ENCODE assay signal across 8 cellular contexts in the genomic region with DNA sequence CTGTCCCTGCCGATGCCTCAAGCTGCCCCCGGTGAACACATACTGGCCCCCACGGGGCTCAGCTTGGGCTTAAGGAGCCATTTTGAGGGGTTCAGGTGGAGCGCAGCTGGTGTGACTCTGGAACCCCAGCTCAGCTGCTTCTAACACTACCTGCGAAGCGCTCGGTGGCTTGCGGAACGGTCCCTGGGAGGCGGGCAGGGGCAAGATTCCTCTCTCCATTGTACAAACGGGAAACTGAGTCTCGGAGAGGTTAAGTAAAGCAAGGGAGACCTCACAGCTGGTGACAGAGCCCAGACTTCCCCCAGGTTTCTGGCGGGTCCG. TPM values are rescaled to one million over a fixed set of nuclear protein-coding genes. Genes with fewer than 3 reads are reported as not detected.
A peak's percentile ranks its signal among the peaks of the same experiment; 100 is the strongest.
DNase-seq lines count a peak whose midpoint lies in the region; ATAC-seq lines count a peak whose summit lies in the region.

No MANE protein-coding gene starts in this region.

- peak; percentile 61 for DNase-seq in activated CD8-positive, alpha-beta memory T cell treated with anti-CD3 and anti-CD28 coated beads for 24 hours
- DNase-seq in activated CD8-positive, alpha-beta memory T cell treated with anti-CD3 and anti-CD28 coated beads, Interleukin-2, amount 50 U/mL, for 4 hours, result no peak
- no peak for DNase-seq in activated T-cell treated with anti-CD3 and anti-CD28 coated beads, Interleukin-2, amount 50 U/mL, for 72 hours
- DNase-seq in immature natural killer cell (no peak), NCI-H187 treated with DMSO at 0.1 percent for 48 hours (lab: John Stamatoyannopoulos, UW) (no peak), cerebellar cortex (ENCODE audit: low spot score) (no peak)

- no peaks in the 10 kb centered on the region for H3K9me3 ChIP-seq in subcutaneous abdominal adipose tissue (ENCODE audit: control insufficient read depth in 5 of 5, low read length in 5 of 5)

- peak overlapping the region in 4 of 5 donors; percentile 36 to 62 (median 48) for H3K4me3 ChIP-seq in subcutaneous abdominal adipose tissue (ENCODE audit: low read depth in 1 of 5, low read length in 5 of 5)

- peaks cover 0 to 33% (median 27%) of the 10 kb centered on the region in 5 donors for H3K4me1 ChIP-seq in subcutaneous abdominal adipose tissue (ENCODE audit: control insufficient read depth in 5 of 5, insufficient read depth in 5 of 5, low read length in 5 of 5)

- H3K4me1 Mint-ChIP-seq in activated T-cell treated with anti-CD3 and anti-CD28 coated beads, Interleukin-2, amount 50 U/mL, for 72 hours (ENCODE audit: low read depth), result peaks cover 20% of the 10 kb centered on the region
- peaks cover 11 to 14% of the 10 kb centered on the region in 2 donors for H3K4me1 Mint-ChIP-seq in immature natural killer cell

- H3K4me3 Mint-ChIP-seq in activated T-cell treated with anti-CD3 and anti-CD28 coated beads, Interleukin-2, amount 50 U/mL, for 72 hours, result peak overlapping the region; percentile 70 to 74
- peak overlapping the region; percentile 44 to 66 (median 63) for H3K4me3 Mint-ChIP-seq in immature natural killer cell

- no peak overlapping the region for H3K27ac Mint-ChIP-seq in activated T-cell treated with anti-CD3 and anti-CD28 coated beads, Interleukin-2, amount 50 U/mL, for 72 hours
- peak overlapping the region in 1 of 6 donors; percentile 24 for H3K27ac Mint-ChIP-seq in immature natural killer cell

- peak overlapping the region in 4 of 5 donors; percentile 30 to 68 (median 44) for H3K9ac ChIP-seq in subcutaneous abdominal adipose tissue (ENCODE audit: low read length in 5 of 5)

- H3K27ac ChIP-seq in subcutaneous abdominal adipose tissue (ENCODE audit: low read depth, low read length), result no peak overlapping the region

- no peaks in the 10 kb centered on the region for H3K27me3 ChIP-seq in subcutaneous abdominal adipose tissue (ENCODE audit: control insufficient read depth in 5 of 5, insufficient read depth in 4 of 5, low read length in 5 of 5)

- no peaks in the 10 kb centered on the region for H3K9me3 Mint-ChIP-seq in activated T-cell treated with anti-CD3 and anti-CD28 coated beads, Interleukin-2, amount 50 U/mL, for 72 hours
- no peaks in the 10 kb centered on the region for H3K9me3 Mint-ChIP-seq in immature natural killer cell

- ATAC-seq in activated T-cell treated with anti-CD3 and anti-CD28 coated beads, Interleukin-2, amount 50 U/mL, for 72 hours (replicated peaks in 1 of 2), result no peak
- no peak for ATAC-seq in GM21367 (IDR thresholded peaks at IDR 0.05; ENCODE audit: unreplicated experiment)

- H3K36me3 Mint-ChIP-seq in activated T-cell treated with anti-CD3 and anti-CD28 coated beads, Interleukin-2, amount 50 U/mL, for 72 hours (ENCODE audit: insufficient read depth in 2 of 2), result no peaks in the 10 kb centered on the region
- no peaks in the 10 kb centered on the region for H3K36me3 Mint-ChIP-seq in immature natural killer cell

- H3K36me3 ChIP-seq in subcutaneous abdominal adipose tissue (ENCODE audit: control insufficient read depth in 5 of 5, insufficient read depth in 5 of 5, low read length in 5 of 5), result peaks cover 0 to 16% (median 8%) of the 10 kb centered on the region in 5 donors

- H3K27me3 Mint-ChIP-seq in activated T-cell treated with anti-CD3 and anti-CD28 coated beads, Interleukin-2, amount 50 U/mL, for 72 hours (ENCODE audit: low read depth), result no peaks in the 10 kb centered on the region
- peaks cover 0 to 3% (median 3%) of the 10 kb centered on the region in 3 donors for H3K27me3 Mint-ChIP-seq in immature natural killer cell (ENCODE audit: low read depth in 3 of 3)

RNA-seq across cellular contexts. Expression of gene GALK1, which starts 11.8 kb away (rescaled TPM):
- total RNA-seq in activated T-cell treated with anti-CD3 and anti-CD28 coated beads, Interleukin-2, amount 50 U/mL, for 72 hours, result 10 to 100 TPM; 41.9 to 51.2 TPM
- 10 to 100 TPM; 25.1 to 86.7 (median 30.7) TPM for polyA plus RNA-seq in immature natural killer cell

RNA-seq across cellular contexts. Expression of gene UNK, which starts 31.5 kb away (rescaled TPM):
- 10 to 100 TPM; 20.7 to 22.6 TPM for total RNA-seq in activated T-cell treated with anti-CD3 and anti-CD28 coated beads, Interleukin-2, amount 50 U/mL, for 72 hours
- polyA plus RNA-seq in immature natural killer cell, result 10 to 100 TPM; 26.0 to 48.4 (median 34.4) TPM

RNA-seq across cellular contexts. Expression of gene ITGB4, which starts 31.9 kb away (rescaled TPM):
- total RNA-seq in activated T-cell treated with anti-CD3 and anti-CD28 coated beads, Interleukin-2, amount 50 U/mL, for 72 hours, result 1 to 10 TPM; 2.7 to 3.5 TPM
- under 1 TPM in 1 of 3 donors, not detected in 2; 0.24 TPM for polyA plus RNA-seq in immature natural killer cell
